1 cellular context compared by ENCODE assay signal in genomic region chr16:27198451-27199234, GRCh38.
TF ChIP-seq lines count a peak whose summit lies in the region.

No MANE protein-coding gene starts in this region.

TF ChIP-seq in K562, 482 proteins besides CTCF, POLR2A, EP300 and RAD21 (continues in another document):
- no peak for TF ChIP-seq UBTF (IDR thresholded peaks at IDR 0.05; ENCODE audit: borderline replicate concordance in 1 of 2, low read depth in 2 of 2, low read length in 2 of 2)
- no peak for TF ChIP-seq CBX2 (IDR thresholded peaks at IDR 0.05; ENCODE audit: insufficient read depth, low read length, poor library complexity, severe bottlenecking)
- TF ChIP-seq MYC (IDR thresholded peaks at IDR 0.05; ENCODE audit: low read depth, low read length), result peak; percentile 97
- peak; percentile 37; the same call in 1 of the 2 replicates for TF ChIP-seq MYC (CRISPR knock-in tag; IDR thresholded peaks at IDR 0.05; ENCODE audit: borderline replicate concordance, low read depth)
- no peak for TF ChIP-seq CC2D1A (IDR thresholded peaks at IDR 0.05)
- TF ChIP-seq CBX1 (IDR thresholded peaks at IDR 0.05; ENCODE audit: low read depth), result no peak
- no peak for TF ChIP-seq ZBTB8A (IDR thresholded peaks at IDR 0.05; ENCODE audit: partially characterized antibody)
- peak; percentile 96 for TF ChIP-seq EP400 (IDR thresholded peaks at IDR 0.05)
- TF ChIP-seq ZNF395 (CRISPR knock-in tag; IDR thresholded peaks at IDR 0.05), result peak; percentile 29; the same call in 1 of the 2 replicates
- TF ChIP-seq JUND (IDR thresholded peaks at IDR 0.05; ENCODE audit: borderline replicate concordance, low read depth, low read length), result peak; percentile 51; the same call in 1 of the 2 replicates
- TF ChIP-seq JUND (tag; IDR thresholded peaks at IDR 0.05; ENCODE audit: borderline replicate concordance, low read depth, low read length), result peak; percentile 12; the same call in 1 of the 3 replicates
- no peak for TF ChIP-seq MED1 (CRISPR knock-in tag; IDR thresholded peaks at IDR 0.05; ENCODE audit: borderline replicate concordance)
- TF ChIP-seq ZNF133 (CRISPR knock-in tag; IDR thresholded peaks at IDR 0.05), result no peak
- no peak for TF ChIP-seq E2F8 (IDR thresholded peaks at IDR 0.05; ENCODE audit: low read depth, partially characterized antibody)
- peak; percentile 61 for TF ChIP-seq TAF1 (IDR thresholded peaks at IDR 0.05; ENCODE audit: control insufficient read depth, extremely low read depth, insufficient read depth, low read length, severe bottlenecking)
- TF ChIP-seq PREB (CRISPR knock-in tag; IDR thresholded peaks at IDR 0.05), result no peak
- no peak for TF ChIP-seq TSHZ1 (CRISPR knock-in tag; IDR thresholded peaks at IDR 0.05)
- no peak for TF ChIP-seq MAZ (CRISPR knock-in tag; conservative IDR thresholded peaks at IDR 0.05 in 1 of 2, IDR thresholded peaks at IDR 0.05 in 1 of 2)
- TF ChIP-seq HNRNPH1 (optimal IDR thresholded peaks at IDR 0.05; ENCODE audit: low read depth, low read length), result no peak
- TF ChIP-seq ZBTB34 (CRISPR knock-in tag; IDR thresholded peaks at IDR 0.05), result no peak
- no peak for TF ChIP-seq ZNF518B (CRISPR knock-in tag; IDR thresholded peaks at IDR 0.05)
- no peak for TF ChIP-seq ZNF75A (CRISPR knock-in tag; IDR thresholded peaks at IDR 0.05)
- TF ChIP-seq ZNF146 (CRISPR knock-in tag; IDR thresholded peaks at IDR 0.05; ENCODE audit: unreplicated experiment), result no peak
- no peak for TF ChIP-seq XRCC3 (IDR thresholded peaks at IDR 0.05)
- TF ChIP-seq HNRNPLL (IDR thresholded peaks at IDR 0.05; ENCODE audit: low read depth, low read length, poor library complexity, severe bottlenecking), result no peak
- TF ChIP-seq HDAC1 (IDR thresholded peaks at IDR 0.05), result no peak
- TF ChIP-seq TAL1 (IDR thresholded peaks at IDR 0.05), result no peak
- no peak for TF ChIP-seq CREB5 (CRISPR knock-in tag; IDR thresholded peaks at IDR 0.05)
- no peak for TF ChIP-seq MEF2D (tag; conservative IDR thresholded peaks at IDR 0.05; ENCODE audit: low read depth)
- TF ChIP-seq PHF8 (IDR thresholded peaks at IDR 0.05; ENCODE audit: borderline replicate concordance, low read length), result peak; percentile 24; the same call in 1 of the 2 replicates
- TF ChIP-seq CREBBP (IDR thresholded peaks at IDR 0.05; ENCODE audit: low read depth, low read length), result no peak
- TF ChIP-seq TARDBP (IDR thresholded peaks at IDR 0.05), result no peak
- no peak for TF ChIP-seq SMAD3 (CRISPR knock-in tag; conservative IDR thresholded peaks at IDR 0.05)
- no peak for TF ChIP-seq ZC3H8 (IDR thresholded peaks at IDR 0.05)
- TF ChIP-seq KDM5B (IDR thresholded peaks at IDR 0.05; ENCODE audit: insufficient replicate concordance, low read depth, low read length), result peak; percentile 61
- no peak for TF ChIP-seq TCF15 (CRISPR knock-in tag; IDR thresholded peaks at IDR 0.05)
- no peak for TF ChIP-seq CEBPB (tag; IDR thresholded peaks at IDR 0.05)
- no peak for TF ChIP-seq ELF2 (CRISPR knock-in tag; IDR thresholded peaks at IDR 0.05)
- TF ChIP-seq MEF2A (IDR thresholded peaks at IDR 0.05; ENCODE audit: control insufficient read depth, low read depth, low read length), result no peak
- no peak for TF ChIP-seq GATA2 (CRISPR knock-in tag; IDR thresholded peaks at IDR 0.05)
- peak; percentile 55 to 93 (median 70) for TF ChIP-seq YY1 (IDR thresholded peaks at IDR 0.05; ENCODE audit: borderline replicate concordance in 1 of 3, control insufficient read depth in 1 of 3, extremely low read depth in 1 of 3, insufficient read depth in 3 of 3, insufficient read length in 1 of 3, insufficient replicate concordance in 2 of 3, low read depth in 1 of 3, low read length in 2 of 3)
- no peak for TF ChIP-seq ATF1 (CRISPR knock-in tag; IDR thresholded peaks at IDR 0.05)
- peak; percentile 89 for TF ChIP-seq ATF1 (tag; IDR thresholded peaks at IDR 0.05)
- no peak for TF ChIP-seq ID3 (CRISPR knock-in tag; IDR thresholded peaks at IDR 0.05)
- TF ChIP-seq ID3 (tag; IDR thresholded peaks at IDR 0.05), result no peak
- no peak for TF ChIP-seq TSC22D4 (tag; IDR thresholded peaks at IDR 0.05)
- no peak for TF ChIP-seq LEF1 (IDR thresholded peaks at IDR 0.05)
- TF ChIP-seq NEUROD1 (IDR thresholded peaks at IDR 0.05; ENCODE audit: borderline replicate concordance, low read depth, low read length, partially characterized antibody), result peak; percentile 24
- TF ChIP-seq E2F3 (CRISPR knock-in tag; IDR thresholded peaks at IDR 0.05), result 0 out of 2 replicates have a peak, but pooled peaks have one; percentile 5
